Comparison of ENCODE assay signal across 18 cellular contexts in the genomic region with DNA sequence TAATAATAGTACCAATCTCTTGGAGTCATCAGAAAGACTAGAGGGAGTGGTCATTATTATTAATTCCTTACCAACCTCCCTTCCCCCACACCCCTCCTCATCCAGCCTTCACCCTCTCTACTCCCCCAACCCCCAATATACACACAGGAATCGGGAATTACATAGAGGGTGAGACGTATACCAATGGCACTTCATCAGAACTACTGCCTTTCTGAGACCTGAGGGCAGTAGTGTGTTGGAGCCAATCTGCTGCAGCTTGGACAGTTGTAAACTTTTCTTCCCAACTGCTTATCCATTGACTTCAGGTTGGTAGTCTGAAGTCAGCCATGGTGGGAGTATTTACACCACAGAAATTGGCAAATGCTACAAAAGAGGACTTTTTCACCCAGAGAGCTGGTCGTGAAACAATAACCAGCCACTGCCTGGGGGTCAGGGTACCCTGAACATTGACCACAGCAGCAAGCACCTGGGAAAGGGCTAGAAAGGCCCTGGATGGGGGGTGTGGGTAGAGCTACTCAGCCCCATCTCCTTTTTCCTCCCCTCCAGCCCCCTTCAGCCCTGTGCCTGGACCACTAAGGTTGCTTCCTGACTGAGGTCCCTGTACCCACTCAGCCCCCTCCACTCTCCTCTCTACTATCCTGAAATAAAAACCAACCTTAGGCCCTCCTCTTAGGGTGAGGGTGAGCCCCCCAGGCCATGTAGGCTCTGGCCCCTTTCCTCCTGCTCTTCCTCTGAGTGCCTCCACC.
"Had no signal": no experiment of that assay in that cellular context is flagged by ENCODE, and none has a peak within 500 bp of the region (broad histone marks: within the 10 kb centered on the region; RNA-seq: fewer than 3 reads in every experiment).

No MANE protein-coding gene starts in this region.

- H3K27ac Mint-ChIP-seq: activated naive CD4-positive, alpha-beta T cell treated with anti-CD3 and anti-CD28 coated beads, Interleukin-2, amount 10 ng/mL, durations not matched to agents 7 days and 5 days; endodermal cell; naive thymus-derived CD4-positive, alpha-beta T cell; stimulated activated naive CD8-positive, alpha-beta T cell treated with anti-CD3 and anti-CD28 coated beads, Interleukin-15, Interleukin-2, amounts not matched to agents 100 ng/mL and 50 ng/mL, for 24 hours; T-helper 17 cell had no signal

- DNase-seq: activated CD4-positive, alpha-beta T cell treated with anti-CD3 and anti-CD28 coated beads, Interleukin-2, amount 50 U/mL, for 1 hour; activated CD4-positive, CD25-positive, alpha-beta regulatory T cell; activated naive CD4-positive, alpha-beta T cell treated with anti-CD3 and anti-CD28 coated beads, Interleukin-2, amount 10 ng/mL, durations not matched to agents 7 days and 5 days; activated T-cell treated with anti-CD3 and anti-CD28 coated beads, Interleukin-2, amount 50 U/mL, for 1 hour; dorsolateral prefrontal cortex; left lung; mucosa of descending colon; naive thymus-derived CD4-positive, alpha-beta T cell; right cardiac atrium; stimulated activated CD4-positive, alpha-beta T cell treated with anti-CD3 and anti-CD28 coated beads, Interleukin-15, amount 100 ng/mL, for 24 hours; stimulated activated CD4-positive, alpha-beta T cell treated with anti-CD3 and anti-CD28 coated beads, Interleukin-4, amount 100 ng/mL, for 1 hour; T-helper 17 cell; upper lobe of left lung had no signal

- H3K27ac ChIP-seq: adrenal gland, dorsolateral prefrontal cortex, left lung, skin epidermis, upper lobe of left lung had no signal

- H3K9me3 Mint-ChIP-seq: activated naive CD4-positive, alpha-beta T cell treated with anti-CD3 and anti-CD28 coated beads, Interleukin-2, amount 10 ng/mL, durations not matched to agents 7 days and 5 days; endodermal cell; naive thymus-derived CD4-positive, alpha-beta T cell; stimulated activated naive CD8-positive, alpha-beta T cell treated with anti-CD3 and anti-CD28 coated beads, Interleukin-15, Interleukin-2, amounts not matched to agents 100 ng/mL and 50 ng/mL, for 24 hours had no signal

- H3K36me3 Mint-ChIP-seq: activated naive CD4-positive, alpha-beta T cell treated with anti-CD3 and anti-CD28 coated beads, Interleukin-2, amount 10 ng/mL, durations not matched to agents 7 days and 5 days; naive thymus-derived CD4-positive, alpha-beta T cell had no signal

- H3K4me3 Mint-ChIP-seq: activated naive CD4-positive, alpha-beta T cell treated with anti-CD3 and anti-CD28 coated beads, Interleukin-2, amount 10 ng/mL, durations not matched to agents 7 days and 5 days; endodermal cell; naive thymus-derived CD4-positive, alpha-beta T cell; stimulated activated naive CD8-positive, alpha-beta T cell treated with anti-CD3 and anti-CD28 coated beads, Interleukin-15, Interleukin-2, amounts not matched to agents 100 ng/mL and 50 ng/mL, for 24 hours; T-helper 17 cell had no signal

- H3K36me3 ChIP-seq: adrenal gland, left lung, upper lobe of left lung had no signal

- H3K4me1 Mint-ChIP-seq: activated naive CD4-positive, alpha-beta T cell treated with anti-CD3 and anti-CD28 coated beads, Interleukin-2, amount 10 ng/mL, durations not matched to agents 7 days and 5 days; T-helper 17 cell had no signal

- H3K4me3 ChIP-seq: adrenal gland, dorsolateral prefrontal cortex, left lung, mucosa of descending colon, skin epidermis, upper lobe of left lung had no signal

- H3K9me3 ChIP-seq: adrenal gland, left lung, mucosa of descending colon, upper lobe of left lung had no signal

- ATAC-seq: left lung; mucosa of descending colon; naive thymus-derived CD4-positive, alpha-beta T cell; T-helper 17 cell had no signal

- FAIRE-seq: islet of Langerhans had no signal

- H3K27me3 ChIP-seq: adrenal gland, dorsolateral prefrontal cortex, left lung, upper lobe of left lung had no signal

- H3K4me1 ChIP-seq: adrenal gland, left lung had no signal
